1 cellular context compared by ENCODE assay signal in the genomic region with DNA sequence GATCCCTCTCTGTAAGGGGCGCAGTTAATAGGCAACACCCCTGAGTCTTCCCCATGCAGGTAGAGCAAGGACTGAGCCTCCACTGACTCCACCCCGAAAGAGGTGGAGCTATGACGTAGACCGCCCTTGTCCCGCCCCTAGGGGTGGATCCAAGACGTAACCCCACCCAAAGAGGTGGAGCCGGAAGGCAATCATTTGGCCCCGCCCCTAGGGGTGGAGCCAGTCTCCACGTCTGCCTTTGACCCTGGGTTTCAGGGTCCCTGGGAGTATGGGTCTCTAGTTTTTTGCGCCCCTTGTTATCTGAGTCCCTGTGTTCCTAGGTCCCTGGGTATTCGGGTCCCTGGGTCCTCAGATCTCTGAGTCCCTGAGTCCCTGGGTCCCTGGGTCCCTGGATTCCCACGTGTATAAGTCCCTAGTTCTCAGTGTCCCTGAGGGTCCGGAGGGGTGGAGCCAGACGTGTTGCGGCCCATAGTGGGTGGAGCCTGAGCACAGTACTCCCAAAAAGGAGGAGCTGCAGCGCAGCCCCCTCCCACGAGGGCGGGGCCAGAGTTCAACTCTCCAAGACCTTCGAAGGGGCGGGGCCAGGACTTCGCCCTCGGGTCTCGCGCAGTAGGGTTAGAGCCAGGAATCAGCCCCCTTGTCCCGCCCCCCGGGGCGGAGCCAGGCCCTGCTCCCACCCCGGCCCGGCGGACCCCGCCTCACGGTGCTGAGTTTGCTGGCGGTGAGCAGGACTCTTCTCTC.
TF ChIP-seq lines count a peak whose summit lies in the region.

No MANE protein-coding gene starts in this region.

TF ChIP-seq in K562, 482 proteins besides CTCF, POLR2A, EP300 and RAD21:
- TF ChIP-seq ZNF212 (CRISPR knock-in tag; IDR thresholded peaks at IDR 0.05) (no peak), TAF9B (IDR thresholded peaks at IDR 0.05; ENCODE audit: partially characterized antibody) (no peak), BCOR (IDR thresholded peaks at IDR 0.05) (no peak), ATF7 (IDR thresholded peaks at IDR 0.05) (peak; percentile 44; the same call in 1 of the 2 replicates), RBM15 (IDR thresholded peaks at IDR 0.05; ENCODE audit: insufficient read depth, low read length) (no peak), FOXA1 (IDR thresholded peaks at IDR 0.05; ENCODE audit: borderline replicate concordance) (no peak), FIP1L1 (IDR thresholded peaks at IDR 0.05; ENCODE audit: low read depth, low read length, poor library complexity, severe bottlenecking) (peak; percentile 36), HLTF (IDR thresholded peaks at IDR 0.05) (no peak), MBD2 (IDR thresholded peaks at IDR 0.05; ENCODE audit: borderline replicate concordance, low read depth) (no peak), CREB1 (IDR thresholded peaks at IDR 0.05) (no peak), CREB1 (CRISPR knock-in tag; IDR thresholded peaks at IDR 0.05) (peak; percentile 64), ZNF764 (CRISPR knock-in tag; IDR thresholded peaks at IDR 0.05; ENCODE audit: low read depth) (no peak), HMG20A (CRISPR knock-in tag; conservative IDR thresholded peaks at IDR 0.05) (no peak), NR2C1 (IDR thresholded peaks at IDR 0.05) (0 out of 2 replicates have a peak, but pooled peaks have one; percentile 16), NR2C1 (tag; IDR thresholded peaks at IDR 0.05) (no peak), SP1 (CRISPR knock-in tag; IDR thresholded peaks at IDR 0.05) (peak; percentile 57; the same call in 1 of the 2 replicates), ZBTB7A (IDR thresholded peaks at IDR 0.05; ENCODE audit: borderline replicate concordance, control insufficient read depth, low read depth, low read length) (peak; percentile 39; the same call in 1 of the 2 replicates), CEBPB (tag; IDR thresholded peaks at IDR 0.05) (no peak), PTRF (tag; IDR thresholded peaks at IDR 0.05) (no peak), NR3C1 (CRISPR knock-in tag; IDR thresholded peaks at IDR 0.05) (no peak), GABPB1 (CRISPR knock-in tag; IDR thresholded peaks at IDR 0.05) (no peak), ATF1 (CRISPR knock-in tag; IDR thresholded peaks at IDR 0.05) (no peak), ATF1 (tag; IDR thresholded peaks at IDR 0.05) (peak; percentile 80), CREM (IDR thresholded peaks at IDR 0.05; ENCODE audit: low read depth) (peak; percentile 76), PKNOX1 (IDR thresholded peaks at IDR 0.05) (peak; percentile 25; the same call in 1 of the 2 replicates), NRF1 (conservative IDR thresholded peaks at IDR 0.05 in 1 of 2, IDR thresholded peaks at IDR 0.05 in 1 of 2) (peak; percentile 57 to 67; a peak in 3 of 4 replicates), ZBTB33 (CRISPR knock-in tag; IDR thresholded peaks at IDR 0.05) (0 out of 2 replicates have a peak, but pooled peaks have one; percentile 20), SIRT6 (IDR thresholded peaks at IDR 0.05; ENCODE audit: low read depth, low read length) (no peak), GATAD2B (IDR thresholded peaks at IDR 0.05; ENCODE audit: borderline replicate concordance) (no peak), IFI16 (CRISPR knock-in tag; IDR thresholded peaks at IDR 0.05) (no peak), TBL1XR1 (IDR thresholded peaks at IDR 0.05; ENCODE audit: low read length in 2 of 2) (no peak), CBX5 (IDR thresholded peaks at IDR 0.05; ENCODE audit: borderline replicate concordance, low read depth) (no peak)
- TF ChIP-seq, protein P1, sequence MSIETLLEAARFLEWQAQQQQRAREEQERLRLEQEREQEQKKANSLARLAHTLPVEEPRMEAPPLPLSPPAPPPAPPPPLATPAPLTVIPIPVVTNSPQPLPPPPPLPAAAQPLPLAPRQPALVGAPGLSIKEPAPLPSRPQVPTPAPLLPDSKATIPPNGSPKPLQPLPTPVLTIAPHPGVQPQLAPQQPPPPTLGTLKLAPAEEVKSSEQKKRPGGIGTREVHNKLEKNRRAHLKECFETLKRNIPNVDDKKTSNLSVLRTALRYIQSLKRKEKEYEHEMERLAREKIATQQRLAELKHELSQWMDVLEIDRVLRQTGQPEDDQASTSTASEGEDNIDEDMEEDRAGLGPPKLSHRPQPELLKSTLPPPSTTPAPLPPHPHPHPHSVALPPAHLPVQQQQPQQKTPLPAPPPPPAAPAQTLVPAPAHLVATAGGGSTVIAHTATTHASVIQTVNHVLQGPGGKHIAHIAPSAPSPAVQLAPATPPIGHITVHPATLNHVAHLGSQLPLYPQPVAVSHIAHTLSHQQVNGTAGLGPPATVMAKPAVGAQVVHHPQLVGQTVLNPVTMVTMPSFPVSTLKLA (conservative IDR thresholded peaks at IDR 0.05) = no peak
- TF ChIP-seq, protein P2, sequence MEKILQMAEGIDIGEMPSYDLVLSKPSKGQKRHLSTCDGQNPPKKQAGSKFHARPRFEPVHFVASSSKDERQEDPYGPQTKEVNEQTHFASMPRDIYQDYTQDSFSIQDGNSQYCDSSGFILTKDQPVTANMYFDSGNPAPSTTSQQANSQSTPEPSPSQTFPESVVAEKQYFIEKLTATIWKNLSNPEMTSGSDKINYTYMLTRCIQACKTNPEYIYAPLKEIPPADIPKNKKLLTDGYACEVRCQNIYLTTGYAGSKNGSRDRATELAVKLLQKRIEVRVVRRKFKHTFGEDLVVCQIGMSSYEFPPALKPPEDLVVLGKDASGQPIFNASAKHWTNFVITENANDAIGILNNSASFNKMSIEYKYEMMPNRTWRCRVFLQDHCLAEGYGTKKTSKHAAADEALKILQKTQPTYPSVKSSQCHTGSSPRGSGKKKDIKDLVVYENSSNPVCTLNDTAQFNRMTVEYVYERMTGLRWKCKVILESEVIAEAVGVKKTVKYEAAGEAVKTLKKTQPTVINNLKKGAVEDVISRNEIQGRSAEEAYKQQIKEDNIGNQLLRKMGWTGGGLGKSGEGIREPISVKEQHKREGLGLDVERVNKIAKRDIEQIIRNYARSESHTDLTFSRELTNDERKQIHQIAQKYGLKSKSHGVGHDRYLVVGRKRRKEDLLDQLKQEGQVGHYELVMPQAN (IDR thresholded peaks at IDR 0.05; ENCODE audit: borderline replicate concordance) = no peak
